ENCODE assay signal across 8 cellular contexts in genomic region chr16:70187858-70188607, GRCh38. TPM values are rescaled to one million over a fixed set of nuclear protein-coding genes. Genes with fewer than 3 reads are reported as not detected.
A peak's percentile ranks its signal among the peaks of the same experiment; 100 is the strongest.
DNase-seq lines count a peak whose midpoint lies in the region; ATAC-seq and TF ChIP-seq lines count a peak whose summit lies in the region.
"Not testable (repeated sequence)": the region's sequence is repeated elsewhere in the genome, so short reads cannot be mapped to it uniquely, and the experiment has no call there.

No MANE protein-coding gene starts in this region.

- intact Hi-C loops in IMR-90 (cut with micrococcal nuclease); left colon (cut with DNase I, micrococcal nuclease); vagina (cut with DNase I): not testable (repeated sequence)

- not testable (repeated sequence) for H3K56ac ChIP-seq in IMR-90 (ENCODE audit: extremely low read depth, insufficient read depth, low read length)

- not testable (repeated sequence) for H3K18ac ChIP-seq in IMR-90 (ENCODE audit: low read depth, low read length)

- POLR2A ChIA-PET in IMR-90 (lab: Charles Lee; ENCODE audit: unreplicated experiment): not testable (repeated sequence)

- BruUV-seq in IMR-90 (replicated peaks; lab: Mats Ljungman, UMichigan): not testable (repeated sequence)

- H3K9me3 ChIP-seq in IMR-90 (ENCODE audit: control insufficient read depth, insufficient read depth, low read length); skeletal muscle satellite cell (replicated peaks; ENCODE audit: low read length); vagina: not testable (repeated sequence)

- CTCF ChIA-PET in IMR-90 (lab: Yijun Ruan, JAX): not testable (repeated sequence)

- H3K4me1 Mint-ChIP-seq in activated naive CD8-positive, alpha-beta T cell treated with anti-CD3 and anti-CD28 coated beads, Interleukin-2, amount 50 U/mL, for 24 hours; natural killer cell treated with Interleukin-12 subunit alpha and Interleukin-12 subunit beta and Interleukin-15 and Interleukin-18, amount 100 ng/mL, for 72 hours (ENCODE audit: low read depth in 2 of 2): not testable (repeated sequence)

- H3K23ac ChIP-seq in IMR-90 (ENCODE audit: low read depth, low read length): not testable (repeated sequence)

- H2BK120ac ChIP-seq in IMR-90 (ENCODE audit: low read depth, low read length): not testable (repeated sequence)

- H3K4me1 ChIP-seq in IMR-90 (ENCODE audit: control insufficient read depth, insufficient read depth, low read length); skeletal muscle satellite cell (ENCODE audit: control insufficient read depth, insufficient read depth, low read length); vagina: not testable (repeated sequence)

- not testable (repeated sequence) for H3K14ac ChIP-seq in IMR-90 (replicated peaks; ENCODE audit: low read depth, low read length)

- H3K27me3 Mint-ChIP-seq in activated naive CD8-positive, alpha-beta T cell treated with anti-CD3 and anti-CD28 coated beads, Interleukin-2, amount 50 U/mL, for 24 hours; natural killer cell treated with Interleukin-12 subunit alpha and Interleukin-12 subunit beta and Interleukin-15 and Interleukin-18, amount 100 ng/mL, for 72 hours: not testable (repeated sequence)

- not testable (repeated sequence) for DNase-seq in IMR-90; activated naive CD8-positive, alpha-beta T cell treated with anti-CD3 and anti-CD28 coated beads, Interleukin-2, amount 50 U/mL, for 24 hours; epithelial cell of proximal tubule (ENCODE audit: low read depth); natural killer cell treated with Interleukin-12 subunit alpha and Interleukin-12 subunit beta and Interleukin-15 and Interleukin-18, amount 100 ng/mL, for 72 hours (ENCODE audit: low spot score); vagina (ENCODE audit: extremely low spot score in 2 of 2)
- DNase-seq in left colon: peak in 1 of 2 donors; percentile 22

- H3K4me3 ChIP-seq in IMR-90 (ENCODE audit: insufficient read depth, low read depth, low read length); skeletal muscle satellite cell (ENCODE audit: low read length): not testable (repeated sequence)
- H3K4me3 ChIP-seq in epithelial cell of proximal tubule (ENCODE audit: low read depth, low read length) (peak overlapping the region; percentile 21), vagina (peak overlapping the region; percentile 34 to 38)

- H2AK9ac ChIP-seq in IMR-90 (replicated peaks; ENCODE audit: low read depth, low read length, poor library complexity): not testable (repeated sequence)

- not testable (repeated sequence) for H3K27ac Mint-ChIP-seq in activated naive CD8-positive, alpha-beta T cell treated with anti-CD3 and anti-CD28 coated beads, Interleukin-2, amount 50 U/mL, for 24 hours; natural killer cell treated with Interleukin-12 subunit alpha and Interleukin-12 subunit beta and Interleukin-15 and Interleukin-18, amount 100 ng/mL, for 72 hours

- not testable (repeated sequence) for H3K27ac ChIP-seq in IMR-90 (ENCODE audit: insufficient read depth, low read length)
- H3K27ac ChIP-seq in vagina: peak overlapping the region; percentile 66

- not testable (repeated sequence) for TF ChIP-seq POLR2A in IMR-90 (IDR thresholded peaks at IDR 0.05; ENCODE audit: low read depth, low read length); vagina (IDR thresholded peaks at IDR 0.05)

- H3K36me3 Mint-ChIP-seq in activated naive CD8-positive, alpha-beta T cell treated with anti-CD3 and anti-CD28 coated beads, Interleukin-2, amount 50 U/mL, for 24 hours (ENCODE audit: low read depth); natural killer cell treated with Interleukin-12 subunit alpha and Interleukin-12 subunit beta and Interleukin-15 and Interleukin-18, amount 100 ng/mL, for 72 hours: not testable (repeated sequence)

- WGBS in IMR-90 (ENCODE audit: extremely low coverage in 2 of 2, insufficient read length in 1 of 2), 2 experiments: no CpG with 5 or more reads among the region's 71 CpGs

- not testable (repeated sequence) for H4K20me1 ChIP-seq in IMR-90 (ENCODE audit: insufficient read depth, low read length)

- H3K9ac ChIP-seq in IMR-90 (ENCODE audit: low read depth, low read length): not testable (repeated sequence)
- peak overlapping the region; percentile 56 for H3K9ac ChIP-seq in skeletal muscle satellite cell (ENCODE audit: low read depth, low read length)

- H2BK15ac ChIP-seq in IMR-90 (ENCODE audit: low read depth, low read length): not testable (repeated sequence)

- dilution Hi-C loops in IMR-90 (cut with HindIII; ENCODE audit: low sequenced_read_pairs, unreplicated experiment): not testable (repeated sequence)

- not testable (repeated sequence) for H3K4me3 Mint-ChIP-seq in activated naive CD8-positive, alpha-beta T cell treated with anti-CD3 and anti-CD28 coated beads, Interleukin-2, amount 50 U/mL, for 24 hours; natural killer cell treated with Interleukin-12 subunit alpha and Interleukin-12 subunit beta and Interleukin-15 and Interleukin-18, amount 100 ng/mL, for 72 hours

- not testable (repeated sequence) for H3K27me3 ChIP-seq in IMR-90 (ENCODE audit: control insufficient read depth, insufficient read depth, low read length); skeletal muscle satellite cell (ENCODE audit: control insufficient read depth, insufficient read depth, low read length); vagina

- in situ Hi-C loops in IMR-90 (cut with MboI; ENCODE audit: low sequenced_read_pairs): not testable (repeated sequence)

- TF ChIP-seq CTCF in IMR-90 (conservative IDR thresholded peaks at IDR 0.05; ENCODE audit: low read depth, low read length); epithelial cell of proximal tubule (conservative IDR thresholded peaks at IDR 0.05; ENCODE audit: low read depth, low read length); vagina (IDR thresholded peaks at IDR 0.05): not testable (repeated sequence)

- not testable (repeated sequence) for H2AFZ ChIP-seq in IMR-90 (replicated peaks; ENCODE audit: low read length, poor library complexity)

- not testable (repeated sequence) for H3K4me2 ChIP-seq in IMR-90 (ENCODE audit: low read depth, low read length)
- peak overlapping the region; percentile 58 for H3K4me2 ChIP-seq in skeletal muscle satellite cell (ENCODE audit: low read length)

- H3K4ac ChIP-seq in IMR-90 (ENCODE audit: low read depth, low read length): not testable (repeated sequence)

- peak; percentile 41 for ATAC-seq in GM18909 (IDR thresholded peaks at IDR 0.05; ENCODE audit: poor library complexity, unreplicated experiment)
- peak; percentile 95 for ATAC-seq in IMR-90 (ENCODE audit: low read depth)
- peak; percentile 47 for ATAC-seq in activated naive CD8-positive, alpha-beta T cell treated with anti-CD3 and anti-CD28 coated beads, Interleukin-2, amount 50 U/mL, for 24 hours
- ATAC-seq in left colon: peak; percentile 95
- peak; percentile 80 to 82 for ATAC-seq in natural killer cell treated with Interleukin-12 subunit alpha and Interleukin-12 subunit beta and Interleukin-15 and Interleukin-18, amount 100 ng/mL, for 72 hours

- H2BK20ac ChIP-seq in IMR-90 (ENCODE audit: low read depth, low read length): not testable (repeated sequence)

- H4K91ac ChIP-seq in IMR-90 (ENCODE audit: insufficient read depth, low read depth, low read length): not testable (repeated sequence)

- H3K36me3 ChIP-seq in IMR-90 (ENCODE audit: control insufficient read depth, insufficient read depth, low read length); skeletal muscle satellite cell (ENCODE audit: insufficient read depth, low read length); vagina: not testable (repeated sequence)

- not testable (repeated sequence) for H4K8ac ChIP-seq in IMR-90 (ENCODE audit: low read depth in 2 of 2, low read length in 2 of 2)

- H2BK5ac ChIP-seq in IMR-90 (ENCODE audit: low read depth, low read length, poor library complexity, severe bottlenecking): not testable (repeated sequence)

- not testable (repeated sequence) for H2AK5ac ChIP-seq in IMR-90 (ENCODE audit: low read depth, low read length)

- H4K5ac ChIP-seq in IMR-90 (ENCODE audit: low read depth, low read length): not testable (repeated sequence)

- not testable (repeated sequence) for H3K9me3 Mint-ChIP-seq in activated naive CD8-positive, alpha-beta T cell treated with anti-CD3 and anti-CD28 coated beads, Interleukin-2, amount 50 U/mL, for 24 hours; natural killer cell treated with Interleukin-12 subunit alpha and Interleukin-12 subunit beta and Interleukin-15 and Interleukin-18, amount 100 ng/mL, for 72 hours

- TF ChIP-seq RAD21 in IMR-90 (IDR thresholded peaks at IDR 0.05; ENCODE audit: low read length): not testable (repeated sequence)

- not testable (repeated sequence) for H3K9me1 ChIP-seq in IMR-90 (ENCODE audit: insufficient read depth, low read length)

- not testable (repeated sequence) for H3K79me1 ChIP-seq in IMR-90 (ENCODE audit: low read depth in 1 of 2, low read length in 2 of 2)

RNA-seq across cellular contexts. Expression of gene CLEC18C, which starts 14.4 kb away (rescaled TPM):
- total RNA-seq in IMR-90 (2012; rRNA removed) (not detected in 2 replicates), epithelial cell of proximal tubule (1.2 and 2.5 TPM in 2 replicates), left colon (under 1 TPM in 1 of 2 donors, not detected in 1; 0.64 TPM), vagina (8.1 TPM)
- 0.03 TPM in 1 of 2 replicates, not detected in the other for polyA plus RNA-seq in IMR-90 (2012; rRNA removed)
- polyA plus RNA-seq in IMR-90 (2012; cell fraction: cytosol; rRNA removed): not detected in 2 replicates
- polyA plus RNA-seq in IMR-90 (2012; cell fraction: nucleus; rRNA removed; ENCODE audit: low replicate concordance): 0.19 and 0.35 TPM in 2 replicates
- 1 to 10 TPM in 1 of 2 donors, not detected in 1; 1.9 TPM for total RNA-seq in natural killer cell treated with Interleukin-12 subunit alpha and Interleukin-12 subunit beta and Interleukin-15 and Interleukin-18, amount 100 ng/mL, for 72 hours
- total RNA-seq in skeletal muscle satellite cell (2012; rRNA removed): 0.25 and 0.66 TPM in 2 replicates

Comparison
In these comparisons a context has a peak if more than half of its experiments do, and no peak if none do; other contexts are left out.
1. ATAC-seq: peak in every context shown above with its lines; median percentile 95 in IMR-90; 95 in left colon; 81 in natural killer cell treated with Interleukin-12 subunit alpha and Interleukin-12 subunit beta and Interleukin-15 and Interleukin-18, amount 100 ng/mL, for 72 hours; 47 in activated naive CD8-positive, alpha-beta T cell treated with anti-CD3 and anti-CD28 coated beads, Interleukin-2, amount 50 U/mL, for 24 hours; 41 in GM18909.